Comparison of ENCODE assay signal across 18 cellular contexts in the genomic region with DNA sequence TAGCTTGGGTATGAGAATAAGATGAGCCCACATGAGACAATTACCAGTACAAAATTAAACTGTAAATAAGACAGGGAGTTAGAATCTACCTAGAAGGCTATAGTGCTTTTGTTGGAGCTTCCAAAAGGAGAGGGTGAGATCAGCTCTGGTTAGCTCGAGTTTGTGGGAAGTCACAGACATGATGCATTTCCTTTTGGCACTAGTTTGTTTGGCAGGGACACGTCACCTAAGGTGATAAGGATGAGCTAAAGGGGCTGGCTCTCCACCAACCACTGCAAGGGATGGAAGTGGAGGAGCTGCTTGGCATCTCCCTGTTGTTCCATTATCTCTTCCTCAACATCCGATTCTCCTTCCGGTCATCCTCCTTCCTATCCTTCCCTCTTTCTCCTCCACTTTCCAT.
"Had no signal": no experiment of that assay in that cellular context is flagged by ENCODE, and none has a peak within 500 bp of the region (broad histone marks: within the 10 kb centered on the region; RNA-seq: fewer than 3 reads in every experiment).

No MANE protein-coding gene starts in this region.

- H3K36me3 ChIP-seq: upper lobe of left lung had no signal

- DNase-seq: activated CD4-positive, alpha-beta T cell treated with anti-CD3 and anti-CD28 coated beads for 4 hours; activated CD8-positive, alpha-beta memory T cell treated with anti-CD3 and anti-CD28 coated beads, Interleukin-2, amount 50 U/mL, for 4 hours; activated CD8-positive, alpha-beta T cell treated with anti-CD3 and anti-CD28 coated beads, Interleukin-2, amount 10 ng/mL, durations not matched to agents 7 days and 5 days; activated gamma-delta T cell; activated T-cell treated with anti-CD3 and anti-CD28 coated beads, Interleukin-2, amount 50 U/mL, for 72 hours; amygdala; dorsolateral prefrontal cortex; foreskin fibroblast; glutamatergic neuron; nephron progenitor cell; occipital lobe; right cardiac atrium; small intestine; stimulated activated naive CD8-positive, alpha-beta T cell treated with anti-CD3 and anti-CD28 coated beads, Interleukin-15, amount 100 ng/mL, for 72 hours; T-helper 17 cell; upper lobe of left lung had no signal

- H3K27me3 ChIP-seq: dorsolateral prefrontal cortex, upper lobe of left lung had no signal

- H3K27ac ChIP-seq: dorsolateral prefrontal cortex had no signal

- ATAC-seq: activated CD8-positive, alpha-beta T cell treated with anti-CD3 and anti-CD28 coated beads, Interleukin-2, amount 10 ng/mL, durations not matched to agents 7 days and 5 days; activated naive CD4-positive, alpha-beta T cell treated with anti-CD3 and anti-CD28 coated beads, Interleukin-2, amount 50 U/mL, for 72 hours; activated T-cell treated with anti-CD3 and anti-CD28 coated beads, Interleukin-2, amount 50 U/mL, for 72 hours; right cardiac atrium; stimulated activated naive CD8-positive, alpha-beta T cell treated with anti-CD3 and anti-CD28 coated beads, Interleukin-15, amount 100 ng/mL, for 72 hours; T-helper 17 cell; WTC11 had no signal

- H3K4me3 ChIP-seq: dorsolateral prefrontal cortex, upper lobe of left lung had no signal
